In the genomic region with DNA sequence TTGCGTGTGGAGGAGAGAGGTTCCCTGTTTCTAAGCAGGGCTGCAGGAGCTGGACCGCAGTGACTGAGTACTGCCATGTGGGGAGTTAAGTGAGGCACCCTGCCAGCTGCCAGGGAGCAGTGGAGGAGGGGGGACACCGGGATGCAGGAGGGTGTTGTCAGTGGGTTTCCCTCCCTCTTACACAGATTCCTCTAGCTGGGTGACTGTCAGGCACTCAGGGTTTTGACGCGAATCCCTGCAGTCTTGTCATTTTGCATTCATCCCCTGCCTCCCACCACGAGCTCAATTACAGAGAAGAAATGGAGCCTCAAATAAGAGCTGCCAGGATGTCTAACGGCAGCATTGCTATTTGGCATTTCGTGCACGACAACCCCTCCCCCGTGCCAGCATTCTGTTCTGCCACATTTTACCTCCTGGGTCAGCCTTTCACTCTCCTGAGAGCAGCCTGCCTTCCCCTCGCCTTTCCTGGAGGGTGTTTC, we compare ENCODE assay signal across 14 cellular contexts.
A peak's percentile ranks its signal among the peaks of the same experiment; 100 is the strongest.
DNase-seq lines count a peak whose midpoint lies in the region; ATAC-seq and TF ChIP-seq lines count a peak whose summit lies in the region.
"Had no signal": no experiment of that assay in that cellular context is flagged by ENCODE, and none has a peak within 500 bp of the region (broad histone marks: within the 10 kb centered on the region; RNA-seq: fewer than 3 reads in every experiment).

No MANE protein-coding gene starts in this region.

- H3K4me3 ChIP-seq in liver (ENCODE audit: low read depth in 1 of 3, low read length in 3 of 3): no peak overlapping the region
- no peak overlapping the region for H3K4me3 ChIP-seq in right lobe of liver
- H3K4me3 ChIP-seq: gastrocnemius medialis, SK-N-MC had no signal

- H3K4me1 ChIP-seq in liver (ENCODE audit: control insufficient read depth in 4 of 4, insufficient read depth in 4 of 4, low read length in 3 of 4) (peaks cover 2 to 21% (median 6%) of the 10 kb centered on the region in 4 donors), right lobe of liver (peaks cover 0 to 38% (median 13%) of the 10 kb centered on the region in 4 donors)
- H3K4me1 ChIP-seq: gastrocnemius medialis had no signal

- H3K9me3 ChIP-seq in liver (ENCODE audit: control insufficient read depth in 4 of 4, low read length in 3 of 4) (no peaks in the 10 kb centered on the region), right lobe of liver (no peaks in the 10 kb centered on the region)
- H3K9me3 ChIP-seq: gastrocnemius medialis had no signal

- WGBS in liver: 80% methylated on average over 11 of the region's 11 CpGs
- whole genome bisulfite sequencing in right lobe of liver (ENCODE audit: insufficient coverage, low coverage, low lambda C conversion rate, missing lambda C conversion rate): 68% methylated on average over 7 of the region's 11 CpGs

- no peak overlapping the region for H3K9ac ChIP-seq in liver (ENCODE audit: low read depth in 1 of 2, low read length in 2 of 2)

- no peak for TF ChIP-seq POLR2A in right lobe of liver (IDR thresholded peaks at IDR 0.05)

- intact Hi-C loops in right lobe of liver (cut with DNase I): loop anchor here in 1 of 2 donors (10.0 kb wide), 1 partner anchor 118 kb away; a partner anchor contains a TSS

- no peaks in the 10 kb centered on the region for H3K27me3 ChIP-seq in liver (ENCODE audit: control insufficient read depth in 4 of 4, insufficient read depth in 4 of 4, low read length in 3 of 4)
- no peaks in the 10 kb centered on the region for H3K27me3 ChIP-seq in right lobe of liver

- ATAC-seq in right lobe of liver (no peak), SK-N-SH treated with all-trans-retinoic acid at 6 μM for 48 hours (peak; percentile 28; the same call in 1 of the 3 replicates), GM21825 (IDR thresholded peaks at IDR 0.05; ENCODE audit: unreplicated experiment) (no peak)
- ATAC-seq: gastrocnemius medialis, left colon had no signal

- H3K36me3 ChIP-seq in liver (ENCODE audit: control insufficient read depth in 4 of 4, insufficient read depth in 3 of 4, low read depth in 1 of 4, low read length in 3 of 4): peaks cover 3 to 20% (median 11%) of the 10 kb centered on the region in 4 donors
- peaks cover 0 to 62% (median 0%) of the 10 kb centered on the region in 4 donors for H3K36me3 ChIP-seq in right lobe of liver
- H3K36me3 ChIP-seq: gastrocnemius medialis had no signal

- no peak for DNase-seq in right lobe of liver
- peak; percentile 77 for DNase-seq in globus pallidus (ENCODE audit: low spot score)
- DNase-seq in dedifferentiated amniotic fluid mesenchymal stem cell (ENCODE audit: extremely low spot score): no peak
- DNase-seq in NCI-H510A treated with DMSO at 0.1 percent for 48 hours (lab: John Stamatoyannopoulos, UW): no peak
- no peak for DNase-seq in SIG-M5 treated with dmso at 0.1 percent for 504 hours (lab: John Stamatoyannopoulos, UW; ENCODE audit: unreplicated experiment)
- DNase-seq: activated CD8-positive, alpha-beta memory T cell treated with anti-CD3 and anti-CD28 coated beads for 24 hours; effector CD4-positive, alpha-beta T cell; gastrocnemius medialis; left colon; NCI-H526 had no signal

- TF ChIP-seq CTCF in liver (IDR thresholded peaks at IDR 0.05; ENCODE audit: low read depth, low read length, missing input control) (no peak), right lobe of liver (IDR thresholded peaks at IDR 0.05) (no peak)

- TF ChIP-seq RAD21 in liver (IDR thresholded peaks at IDR 0.05): no peak

- H3K27ac ChIP-seq in liver (ENCODE audit: low read depth in 1 of 2, low read length in 2 of 2) (peak overlapping the region; percentile 25 to 45), right lobe of liver (peak overlapping the region in 1 of 3 donors; percentile 17)
- H3K27ac ChIP-seq: gastrocnemius medialis, SK-N-MC had no signal

TF ChIP-seq in liver, 16 proteins besides CTCF, POLR2A, EP300 and RAD21:
- TF ChIP-seq, protein P1, sequence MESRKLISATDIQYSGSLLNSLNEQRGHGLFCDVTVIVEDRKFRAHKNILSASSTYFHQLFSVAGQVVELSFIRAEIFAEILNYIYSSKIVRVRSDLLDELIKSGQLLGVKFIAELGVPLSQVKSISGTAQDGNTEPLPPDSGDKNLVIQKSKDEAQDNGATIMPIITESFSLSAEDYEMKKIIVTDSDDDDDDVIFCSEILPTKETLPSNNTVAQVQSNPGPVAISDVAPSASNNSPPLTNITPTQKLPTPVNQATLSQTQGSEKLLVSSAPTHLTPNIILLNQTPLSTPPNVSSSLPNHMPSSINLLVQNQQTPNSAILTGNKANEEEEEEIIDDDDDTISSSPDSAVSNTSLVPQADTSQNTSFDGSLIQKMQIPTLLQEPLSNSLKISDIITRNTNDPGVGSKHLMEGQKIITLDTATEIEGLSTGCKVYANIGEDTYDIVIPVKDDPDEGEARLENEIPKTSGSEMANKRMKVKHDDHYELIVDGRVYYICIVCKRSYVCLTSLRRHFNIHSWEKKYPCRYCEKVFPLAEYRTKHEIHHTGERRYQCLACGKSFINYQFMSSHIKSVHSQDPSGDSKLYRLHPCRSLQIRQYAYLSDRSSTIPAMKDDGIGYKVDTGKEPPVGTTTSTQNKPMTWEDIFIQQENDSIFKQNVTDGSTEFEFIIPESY (IDR thresholded peaks at IDR 0.05): no peak

TF ChIP-seq in SK-N-SH treated with all-trans-retinoic acid at 6 μM for 48 hours, 23 proteins besides CTCF, POLR2A, EP300 and RAD21 (continues in another document):
- TF ChIP-seq ESRRG (CRISPR knock-in tag; IDR thresholded peaks at IDR 0.05) (no peak), ZC3H10 (CRISPR knock-in tag; IDR thresholded peaks at IDR 0.05) (no peak), PPARA (CRISPR knock-in tag; IDR thresholded peaks at IDR 0.05; ENCODE audit: borderline replicate concordance) (no peak)
- TF ChIP-seq, protein P2, sequence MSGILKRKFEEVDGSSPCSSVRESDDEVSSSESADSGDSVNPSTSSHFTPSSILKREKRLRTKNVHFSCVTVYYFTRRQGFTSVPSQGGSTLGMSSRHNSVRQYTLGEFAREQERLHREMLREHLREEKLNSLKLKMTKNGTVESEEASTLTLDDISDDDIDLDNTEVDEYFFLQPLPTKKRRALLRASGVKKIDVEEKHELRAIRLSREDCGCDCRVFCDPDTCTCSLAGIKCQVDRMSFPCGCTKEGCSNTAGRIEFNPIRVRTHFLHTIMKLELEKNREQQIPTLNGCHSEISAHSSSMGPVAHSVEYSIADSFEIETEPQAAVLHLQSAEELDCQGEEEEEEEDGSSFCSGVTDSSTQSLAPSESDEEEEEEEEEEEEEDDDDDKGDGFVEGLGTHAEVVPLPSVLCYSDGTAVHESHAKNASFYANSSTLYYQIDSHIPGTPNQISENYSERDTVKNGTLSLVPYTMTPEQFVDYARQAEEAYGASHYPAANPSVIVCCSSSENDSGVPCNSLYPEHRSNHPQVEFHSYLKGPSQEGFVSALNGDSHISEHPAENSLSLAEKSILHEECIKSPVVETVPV (CRISPR knock-in tag; IDR thresholded peaks at IDR 0.05): no peak
- TF ChIP-seq, protein P3, sequence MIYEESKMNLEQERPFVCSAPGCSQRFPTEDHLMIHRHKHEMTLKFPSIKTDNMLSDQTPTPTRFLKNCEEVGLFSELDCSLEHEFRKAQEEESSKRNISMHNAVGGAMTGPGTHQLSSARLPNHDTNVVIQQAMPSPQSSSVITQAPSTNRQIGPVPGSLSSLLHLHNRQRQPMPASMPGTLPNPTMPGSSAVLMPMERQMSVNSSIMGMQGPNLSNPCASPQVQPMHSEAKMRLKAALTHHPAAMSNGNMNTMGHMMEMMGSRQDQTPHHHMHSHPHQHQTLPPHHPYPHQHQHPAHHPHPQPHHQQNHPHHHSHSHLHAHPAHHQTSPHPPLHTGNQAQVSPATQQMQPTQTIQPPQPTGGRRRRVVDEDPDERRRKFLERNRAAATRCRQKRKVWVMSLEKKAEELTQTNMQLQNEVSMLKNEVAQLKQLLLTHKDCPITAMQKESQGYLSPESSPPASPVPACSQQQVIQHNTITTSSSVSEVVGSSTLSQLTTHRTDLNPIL (CRISPR knock-in tag; IDR thresholded peaks at IDR 0.05; ENCODE audit: low read depth): no peak
- TF ChIP-seq, protein P4, sequence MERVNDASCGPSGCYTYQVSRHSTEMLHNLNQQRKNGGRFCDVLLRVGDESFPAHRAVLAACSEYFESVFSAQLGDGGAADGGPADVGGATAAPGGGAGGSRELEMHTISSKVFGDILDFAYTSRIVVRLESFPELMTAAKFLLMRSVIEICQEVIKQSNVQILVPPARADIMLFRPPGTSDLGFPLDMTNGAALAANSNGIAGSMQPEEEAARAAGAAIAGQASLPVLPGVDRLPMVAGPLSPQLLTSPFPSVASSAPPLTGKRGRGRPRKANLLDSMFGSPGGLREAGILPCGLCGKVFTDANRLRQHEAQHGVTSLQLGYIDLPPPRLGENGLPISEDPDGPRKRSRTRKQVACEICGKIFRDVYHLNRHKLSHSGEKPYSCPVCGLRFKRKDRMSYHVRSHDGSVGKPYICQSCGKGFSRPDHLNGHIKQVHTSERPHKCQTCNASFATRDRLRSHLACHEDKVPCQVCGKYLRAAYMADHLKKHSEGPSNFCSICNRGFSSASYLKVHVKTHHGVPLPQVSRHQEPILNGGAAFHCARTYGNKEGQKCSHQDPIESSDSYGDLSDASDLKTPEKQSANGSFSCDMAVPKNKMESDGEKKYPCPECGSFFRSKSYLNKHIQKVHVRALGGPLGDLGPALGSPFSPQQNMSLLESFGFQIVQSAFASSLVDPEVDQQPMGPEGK (CRISPR knock-in tag; IDR thresholded peaks at IDR 0.05; ENCODE audit: borderline replicate concordance): no peak
- TF ChIP-seq, protein P5, sequence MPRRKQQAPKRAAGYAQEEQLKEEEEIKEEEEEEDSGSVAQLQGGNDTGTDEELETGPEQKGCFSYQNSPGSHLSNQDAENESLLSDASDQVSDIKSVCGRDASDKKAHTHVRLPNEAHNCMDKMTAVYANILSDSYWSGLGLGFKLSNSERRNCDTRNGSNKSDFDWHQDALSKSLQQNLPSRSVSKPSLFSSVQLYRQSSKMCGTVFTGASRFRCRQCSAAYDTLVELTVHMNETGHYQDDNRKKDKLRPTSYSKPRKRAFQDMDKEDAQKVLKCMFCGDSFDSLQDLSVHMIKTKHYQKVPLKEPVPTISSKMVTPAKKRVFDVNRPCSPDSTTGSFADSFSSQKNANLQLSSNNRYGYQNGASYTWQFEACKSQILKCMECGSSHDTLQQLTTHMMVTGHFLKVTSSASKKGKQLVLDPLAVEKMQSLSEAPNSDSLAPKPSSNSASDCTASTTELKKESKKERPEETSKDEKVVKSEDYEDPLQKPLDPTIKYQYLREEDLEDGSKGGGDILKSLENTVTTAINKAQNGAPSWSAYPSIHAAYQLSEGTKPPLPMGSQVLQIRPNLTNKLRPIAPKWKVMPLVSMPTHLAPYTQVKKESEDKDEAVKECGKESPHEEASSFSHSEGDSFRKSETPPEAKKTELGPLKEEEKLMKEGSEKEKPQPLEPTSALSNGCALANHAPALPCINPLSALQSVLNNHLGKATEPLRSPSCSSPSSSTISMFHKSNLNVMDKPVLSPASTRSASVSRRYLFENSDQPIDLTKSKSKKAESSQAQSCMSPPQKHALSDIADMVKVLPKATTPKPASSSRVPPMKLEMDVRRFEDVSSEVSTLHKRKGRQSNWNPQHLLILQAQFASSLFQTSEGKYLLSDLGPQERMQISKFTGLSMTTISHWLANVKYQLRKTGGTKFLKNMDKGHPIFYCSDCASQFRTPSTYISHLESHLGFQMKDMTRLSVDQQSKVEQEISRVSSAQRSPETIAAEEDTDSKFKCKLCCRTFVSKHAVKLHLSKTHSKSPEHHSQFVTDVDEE (CRISPR knock-in tag; IDR thresholded peaks at IDR 0.05): no peak
